ENCODE assay signal across 14 cellular contexts in genomic region chr1:246165826-246166709, GRCh38.
A peak's percentile ranks its signal among the peaks of the same experiment; 100 is the strongest.
DNase-seq lines count a peak whose midpoint lies in the region; ATAC-seq and TF ChIP-seq lines count a peak whose summit lies in the region.
"Had no signal": no experiment of that assay in that cellular context is flagged by ENCODE, and none has a peak within 500 bp of the region (broad histone marks: within the 10 kb centered on the region; RNA-seq: fewer than 3 reads in every experiment).

No MANE protein-coding gene starts in this region.

- no peaks in the 10 kb centered on the region for H3K4me1 Mint-ChIP-seq in activated naive CD4-positive, alpha-beta T cell treated with anti-CD3 and anti-CD28 coated beads for 36 hours (ENCODE audit: low read depth)
- H3K4me1 Mint-ChIP-seq: activated CD4-positive, alpha-beta T cell treated with anti-CD3 and anti-CD28 coated beads, Interleukin-2, amount 10 ng/mL, durations not matched to agents 24 days and 14 days had no signal

- DNase-seq in NCI-H2171 treated with DMSO at 0.1 percent for 48 hours (lab: John Stamatoyannopoulos, UW) (peak; percentile 46), NCI-H2171 (lab: John Stamatoyannopoulos, UW) (no peak), NCI-H526 (lab: John Stamatoyannopoulos, UW) (peak; percentile 84 to 92), esophagus squamous epithelium (lab: John Stamatoyannopoulos, UW) (no peak), upper lobe of right lung (no peak), OCI-LY7 (ENCODE audit: low spot score) (no peak)
- no peak for DNase-seq in activated naive CD4-positive, alpha-beta T cell treated with anti-CD3 and anti-CD28 coated beads for 36 hours
- DNase-seq: activated CD4-positive, alpha-beta T cell treated with anti-CD3 and anti-CD28 coated beads, Interleukin-2, amount 10 ng/mL, durations not matched to agents 24 days and 14 days; activated T-cell treated with anti-CD3 and anti-CD28 coated beads, Interleukin-2, amount 50 U/mL, for 72 hours; Calu3; kidney; naive thymus-derived CD8-positive, alpha-beta T cell had no signal

- H3K27me3 Mint-ChIP-seq in activated naive CD4-positive, alpha-beta T cell treated with anti-CD3 and anti-CD28 coated beads for 36 hours (ENCODE audit: low read depth), result no peaks in the 10 kb centered on the region
- H3K27me3 Mint-ChIP-seq: activated CD4-positive, alpha-beta T cell treated with anti-CD3 and anti-CD28 coated beads, Interleukin-2, amount 10 ng/mL, durations not matched to agents 24 days and 14 days; naive thymus-derived CD8-positive, alpha-beta T cell had no signal

- H3K27ac ChIP-seq in esophagus squamous epithelium, result peak overlapping the region in 3 of 4 donors; percentile 9 to 58 (median 13)
- no peak overlapping the region for H3K27ac ChIP-seq in upper lobe of right lung
- no peak overlapping the region for H3K27ac ChIP-seq in OCI-LY7 (ENCODE audit: low read depth, low read length, poor library complexity, severe bottlenecking)

- intact Hi-C loops in esophagus squamous epithelium (cut with DNase I), result no loop called here
- intact Hi-C loops in upper lobe of right lung (cut with DNase I), result no loop called here
- intact Hi-C loops in OCI-LY7 (cut with micrococcal nuclease; ENCODE audit: unreplicated experiment), result no loop called here
- intact Hi-C loops in activated naive CD4-positive, alpha-beta T cell treated with anti-CD3 and anti-CD28 coated beads for 36 hours (cut with micrococcal nuclease), result no loop called here

- no peaks in the 10 kb centered on the region for H3K36me3 ChIP-seq in esophagus squamous epithelium
- no peaks in the 10 kb centered on the region for H3K36me3 ChIP-seq in upper lobe of right lung
- H3K36me3 ChIP-seq in OCI-LY7 (ENCODE audit: insufficient read depth, low read length), result no peaks in the 10 kb centered on the region

- no peak overlapping the region for H3K27ac Mint-ChIP-seq in activated naive CD4-positive, alpha-beta T cell treated with anti-CD3 and anti-CD28 coated beads for 36 hours
- H3K27ac Mint-ChIP-seq: activated CD4-positive, alpha-beta T cell treated with anti-CD3 and anti-CD28 coated beads, Interleukin-2, amount 10 ng/mL, durations not matched to agents 24 days and 14 days; activated T-cell treated with anti-CD3 and anti-CD28 coated beads, Interleukin-2, amount 50 U/mL, for 72 hours; naive thymus-derived CD8-positive, alpha-beta T cell had no signal

- no peaks in the 10 kb centered on the region for H3K9me3 Mint-ChIP-seq in activated naive CD4-positive, alpha-beta T cell treated with anti-CD3 and anti-CD28 coated beads for 36 hours
- H3K9me3 Mint-ChIP-seq: activated CD4-positive, alpha-beta T cell treated with anti-CD3 and anti-CD28 coated beads, Interleukin-2, amount 10 ng/mL, durations not matched to agents 24 days and 14 days; activated T-cell treated with anti-CD3 and anti-CD28 coated beads, Interleukin-2, amount 50 U/mL, for 72 hours; naive thymus-derived CD8-positive, alpha-beta T cell had no signal

- no peak overlapping the region for H3K4me3 Mint-ChIP-seq in activated naive CD4-positive, alpha-beta T cell treated with anti-CD3 and anti-CD28 coated beads for 36 hours
- H3K4me3 Mint-ChIP-seq: activated CD4-positive, alpha-beta T cell treated with anti-CD3 and anti-CD28 coated beads, Interleukin-2, amount 10 ng/mL, durations not matched to agents 24 days and 14 days; activated T-cell treated with anti-CD3 and anti-CD28 coated beads, Interleukin-2, amount 50 U/mL, for 72 hours; naive thymus-derived CD8-positive, alpha-beta T cell had no signal

- no TSS peak for BruUV-seq in OCI-LY7 (replicated peaks; lab: Mats Ljungman, UMichigan)

- H3K27me3 ChIP-seq in esophagus squamous epithelium, result no peaks in the 10 kb centered on the region
- H3K27me3 ChIP-seq in upper lobe of right lung, result no peaks in the 10 kb centered on the region

- no peaks in the 10 kb centered on the region for H3K9me3 ChIP-seq in esophagus squamous epithelium
- H3K9me3 ChIP-seq in upper lobe of right lung, result no peaks in the 10 kb centered on the region
- H3K9me3 ChIP-seq in OCI-LY7 (ENCODE audit: low read length), result no peaks in the 10 kb centered on the region

- no peak overlapping the region for H3K4me2 ChIP-seq in OCI-LY7 (ENCODE audit: low read length)

- no peak for TF ChIP-seq POLR2A in esophagus squamous epithelium (IDR thresholded peaks at IDR 0.05)

- no peaks in the 10 kb centered on the region for H3K79me2 ChIP-seq in OCI-LY7 (ENCODE audit: insufficient read depth, low read depth, low read length)

- H4K20me1 ChIP-seq in OCI-LY7 (ENCODE audit: insufficient read depth, low read length), result no peaks in the 10 kb centered on the region

- POLR2A ChIA-PET in OCI-LY7 (lab: Charles Lee), result interaction anchor here (0.7 kb wide), 1 partner anchor 301 kb away, joined by 4 read pairs; no protein-coding TSS in a partner anchor

- ATAC-seq in upper lobe of right lung (peak; percentile 91), GM21529 (IDR thresholded peaks at IDR 0.05; ENCODE audit: unreplicated experiment) (no peak)
- ATAC-seq: activated T-cell treated with anti-CD3 and anti-CD28 coated beads, Interleukin-2, amount 50 U/mL, for 72 hours; naive thymus-derived CD8-positive, alpha-beta T cell had no signal

- H3K4me3 ChIP-seq in esophagus squamous epithelium (no peak overlapping the region), upper lobe of right lung (no peak overlapping the region), OCI-LY7 (ENCODE audit: low read depth, low read length, poor library complexity, severe bottlenecking) (no peak overlapping the region)
- H3K4me3 ChIP-seq: skin epidermis had no signal

- CTCF ChIA-PET in OCI-LY7 (lab: Charles Lee; ENCODE audit: unreplicated experiment), result no interaction called here
- CTCF ChIA-PET in activated naive CD4-positive, alpha-beta T cell treated with anti-CD3 and anti-CD28 coated beads for 36 hours (lab: Charles Lee), result no interaction called here

- TF ChIP-seq CTCF in esophagus squamous epithelium (IDR thresholded peaks at IDR 0.05), result no peak
- no peak for TF ChIP-seq CTCF in upper lobe of right lung (IDR thresholded peaks at IDR 0.05)
- TF ChIP-seq CTCF in OCI-LY7 (conservative IDR thresholded peaks at IDR 0.05; ENCODE audit: low read length), result no peak

- peaks cover 5% of the 10 kb centered on the region for H3K36me3 Mint-ChIP-seq in activated naive CD4-positive, alpha-beta T cell treated with anti-CD3 and anti-CD28 coated beads for 36 hours (ENCODE audit: low read depth)

- H3K4me1 ChIP-seq in esophagus squamous epithelium (peaks cover 0 to 40% (median 12%) of the 10 kb centered on the region in 3 donors), upper lobe of right lung (no peaks in the 10 kb centered on the region), OCI-LY7 (ENCODE audit: insufficient read depth, low read length, poor library complexity, severe bottlenecking) (no peaks in the 10 kb centered on the region)

- H3K9me2 ChIP-seq in OCI-LY7 (ENCODE audit: insufficient read depth, low read length), result no peaks in the 10 kb centered on the region

- no peak overlapping the region for H2AFZ ChIP-seq in OCI-LY7 (ENCODE audit: low read length)

- 32 to 66% methylated on average over 7 of the region's 7 CpGs for WGBS in esophagus squamous epithelium, 2 donors

Comparison
In these comparisons a context has a peak if more than half of its experiments do, and no peak if none do; other contexts are left out.
1. DNase-seq: peak in NCI-H2171 treated with DMSO at 0.1 percent for 48 hours (single experiment) and NCI-H526 (2 of 2); none in NCI-H2171 (single experiment), esophagus squamous epithelium (single experiment), upper lobe of right lung (single experiment), OCI-LY7 (single experiment) and activated naive CD4-positive, alpha-beta T cell treated with anti-CD3 and anti-CD28 coated beads for 36 hours (single experiment).
2. H3K27ac ChIP-seq: peak in esophagus squamous epithelium (3 of 4); none in upper lobe of right lung (single experiment) and OCI-LY7 (single experiment).